33 cellular contexts compared by ENCODE assay signal in genomic region chr2:209757200-209757599, GRCh38. TPM values are rescaled to one million over a fixed set of nuclear protein-coding genes. Genes with fewer than 3 reads are reported as not detected.
"Had no signal": no experiment of that assay in that cellular context is flagged by ENCODE, and none has a peak within 500 bp of the region (broad histone marks: within the 10 kb centered on the region; RNA-seq: fewer than 3 reads in every experiment).

No MANE protein-coding gene starts in this region.

- H3K9me3 ChIP-seq: ascending aorta had no signal

- H3K27me3 ChIP-seq: ascending aorta had no signal

- H3K4me1 ChIP-seq: ascending aorta had no signal

- DNase-seq: activated CD4-positive, alpha-beta memory T cell treated with anti-CD3 and anti-CD28 coated beads, Interleukin-2, amount 10 ng/mL, durations not matched to agents 7 days and 5 days; activated CD4-positive, alpha-beta T cell treated with anti-CD3 and anti-CD28 coated beads for 1 hour; activated CD4-positive, alpha-beta T cell treated with anti-CD3 and anti-CD28 coated beads for 36 hours; activated CD4-positive, alpha-beta T cell treated with anti-CD3 and anti-CD28 coated beads for 48 hours; activated CD4-positive, alpha-beta T cell treated with anti-CD3 and anti-CD28 coated beads, Interleukin-2, amount 10 ng/mL, durations not matched to agents 7 days and 5 days; activated CD4-positive, alpha-beta T cell treated with anti-CD3 and anti-CD28 coated beads, Interleukin-2, amount 50 U/mL, for 48 hours; activated CD4-positive, CD25-positive, alpha-beta regulatory T cell; activated CD8-positive, alpha-beta memory T cell treated with anti-CD3 and anti-CD28 coated beads for 24 hours; activated CD8-positive, alpha-beta memory T cell treated with anti-CD3 and anti-CD28 coated beads, Interleukin-2, amount 10 ng/mL, durations not matched to agents 7 days and 5 days; activated CD8-positive, alpha-beta memory T cell treated with anti-CD3 and anti-CD28 coated beads, Interleukin-2, amount 50 U/mL, for 48 hours; activated CD8-positive, alpha-beta T cell treated with anti-CD3 and anti-CD28 coated beads, Interleukin-2, amount 10 ng/mL, durations not matched to agents 7 days and 5 days; activated effector memory CD4-positive, alpha-beta T cell treated with Interleukin-2 at 50 U/mL for 16 hours; activated gamma-delta T cell; activated naive CD4-positive, alpha-beta T cell treated with anti-CD3 and anti-CD28 coated beads, Interleukin-2, amount 10 ng/mL, durations not matched to agents 7 days and 5 days; activated naive CD4-positive, alpha-beta T cell treated with Interleukin-2 at 50 U/mL for 16 hours; activated naive CD8-positive, alpha-beta T cell treated with anti-CD3 and anti-CD28 coated beads, Interleukin-2, amount 10 ng/mL, durations not matched to agents 7 days and 5 days; activated naive CD8-positive, alpha-beta T cell treated with anti-CD3 and anti-CD28 coated beads, Interleukin-2, amount 50 U/mL, for 24 hours; activated T-cell treated with anti-CD3 and anti-CD28 coated beads, Interleukin-2, amount 50 U/mL, for 24 hours; activated T-cell treated with anti-CD3 and anti-CD28 coated beads, Interleukin-2, amount 50 U/mL, for 48 hours; amygdala; anterior cingulate cortex; caudate nucleus; cerebellar nuclear complex; T-helper 1 cell; T-helper 2 cell; T-helper 9 cell had no signal

- FAIRE-seq: bronchial epithelial cell, TTC549 had no signal

- H3K27ac ChIP-seq: ascending aorta, cardiac muscle cell, VCaP had no signal

- ATAC-seq: activated CD4-positive, alpha-beta T cell treated with anti-CD3 and anti-CD28 coated beads for 36 hours; activated CD4-positive, CD25-positive, alpha-beta regulatory T cell treated with anti-CD3 and anti-CD28 coated beads, Interleukin-2, amount 50 U/mL, for 24 hours; activated CD8-positive, alpha-beta memory T cell treated with anti-CD3 and anti-CD28 coated beads, Interleukin-2, amount 10 ng/mL, durations not matched to agents 7 days and 5 days; activated CD8-positive, alpha-beta T cell treated with anti-CD3 and anti-CD28 coated beads, Interleukin-2, amount 10 ng/mL, durations not matched to agents 7 days and 5 days; activated naive CD8-positive, alpha-beta T cell treated with anti-CD3 and anti-CD28 coated beads, Interleukin-2, amount 50 U/mL, for 24 hours had no signal

- H3K36me3 ChIP-seq: ascending aorta, cardiac muscle cell had no signal

- H3K4me3 ChIP-seq: ascending aorta, cardiac muscle cell had no signal

RNA-seq across cellular contexts. Expression of gene UNC80, which starts 14.4 kb away (rescaled TPM):
- total RNA-seq: activated CD4-positive, alpha-beta memory T cell treated with anti-CD3 and anti-CD28 coated beads, Interleukin-2, amount 10 ng/mL, durations not matched to agents 7 days and 5 days; activated CD4-positive, alpha-beta T cell treated with anti-CD3 and anti-CD28 coated beads for 36 hours; activated CD4-positive, alpha-beta T cell treated with anti-CD3 and anti-CD28 coated beads, Interleukin-2, amount 10 ng/mL, durations not matched to agents 7 days and 5 days; activated CD8-positive, alpha-beta memory T cell treated with anti-CD3 and anti-CD28 coated beads, Interleukin-2, amount 10 ng/mL, durations not matched to agents 7 days and 5 days; activated CD8-positive, alpha-beta T cell treated with anti-CD3 and anti-CD28 coated beads, Interleukin-2, amount 10 ng/mL, durations not matched to agents 7 days and 5 days; activated naive CD8-positive, alpha-beta T cell treated with anti-CD3 and anti-CD28 coated beads, Interleukin-2, amount 10 ng/mL, durations not matched to agents 7 days and 5 days; activated T-helper 2 cell treated with anti-CD3 and anti-CD28 coated beads, Interferon-gamma antibody, Interleukin-2, Interleukin-4, amounts not matched to agents 10 μg/mL and 5 μg/mL and 100 μg/mL, durations not matched to agents 14 hours and 24 hours and 36 hours had no signal
